In genomic region chr18:46555724-46556123, GRCh38 we compare ENCODE assay signal across 9 cellular contexts.
DNase-seq lines count a peak whose midpoint lies in the region; ATAC-seq and TF ChIP-seq lines count a peak whose summit lies in the region.
"Had no signal": no experiment of that assay in that cellular context is flagged by ENCODE, and none has a peak within 500 bp of the region (broad histone marks: within the 10 kb centered on the region; RNA-seq: fewer than 3 reads in every experiment).

No MANE protein-coding gene starts in this region.

- no peak overlapping the region for H3K4me3 Mint-ChIP-seq in activated CD8-positive, alpha-beta T cell treated with anti-CD3 and anti-CD28 coated beads, Interleukin-2, amount 10 ng/mL, durations not matched to agents 7 days and 5 days
- H3K4me3 Mint-ChIP-seq: naive B cell had no signal

- H3K4me1 ChIP-seq in left lung = no peaks in the 10 kb centered on the region
- no peaks in the 10 kb centered on the region for H3K4me1 ChIP-seq in effector memory CD4-positive, alpha-beta T cell (ENCODE audit: control insufficient read depth, insufficient read depth, low read length, poor library complexity, severe bottlenecking)

- H3K27me3 ChIP-seq in left lung = no peaks in the 10 kb centered on the region
- no peaks in the 10 kb centered on the region for H3K27me3 ChIP-seq in effector memory CD4-positive, alpha-beta T cell (replicated peaks; ENCODE audit: control insufficient read depth, insufficient read depth, low read length, poor library complexity, severe bottlenecking)

- intact Hi-C loops in left lung (cut with DNase I) = loop anchor here in 1 of 2 donors (5.0 kb wide), 1 partner anchor 67 kb away; no protein-coding TSS in a partner anchor

- H3K9me3 ChIP-seq in left lung = peaks cover 0 to under 1% of the 10 kb centered on the region in 2 donors
- no peaks in the 10 kb centered on the region for H3K9me3 ChIP-seq in effector memory CD4-positive, alpha-beta T cell (ENCODE audit: control insufficient read depth, low read length)

- no peaks in the 10 kb centered on the region for H3K9me3 Mint-ChIP-seq in activated CD8-positive, alpha-beta T cell treated with anti-CD3 and anti-CD28 coated beads, Interleukin-2, amount 10 ng/mL, durations not matched to agents 7 days and 5 days (ENCODE audit: insufficient read depth)

- peak in 1 of 2 donors; percentile 37 for TF ChIP-seq CTCF in left lung (IDR thresholded peaks at IDR 0.05)

- POLR2A ChIA-PET in activated CD8-positive, alpha-beta T cell treated with anti-CD3 and anti-CD28 coated beads, Interleukin-2, amount 10 ng/mL, durations not matched to agents 7 days and 5 days (lab: Charles Lee) = no interaction called here

- peak; percentile 60 for DNase-seq in DMS 273 (lab: John Stamatoyannopoulos, UW; ENCODE audit: unreplicated experiment)
- no peak for DNase-seq in DMS 273 treated with DMSO at 0.1 percent for 48 hours (lab: John Stamatoyannopoulos, UW)
- DNase-seq in activated CD8-positive, alpha-beta T cell treated with anti-CD3 and anti-CD28 coated beads, Interleukin-2, amount 10 ng/mL, durations not matched to agents 7 days and 5 days = peak; percentile 22
- no peak for DNase-seq in left lung
- DNase-seq in effector memory CD4-positive, alpha-beta T cell = no peak
- no peak for DNase-seq in hepatic stellate cell (ENCODE audit: low spot score)
- DNase-seq: naive B cell had no signal

- CTCF ChIA-PET in activated CD8-positive, alpha-beta T cell treated with anti-CD3 and anti-CD28 coated beads, Interleukin-2, amount 10 ng/mL, durations not matched to agents 7 days and 5 days (lab: Charles Lee) = interaction anchor here (1.7 to 3.0 kb wide), 3 partner anchors 66 to 103 kb away, joined by 5 to 18 read pairs (median 12); no protein-coding TSS in a partner anchor

- H3K27ac ChIP-seq in left lung = no peak overlapping the region
- no peak overlapping the region for H3K27ac ChIP-seq in effector memory CD4-positive, alpha-beta T cell (ENCODE audit: insufficient read depth, low read length, poor library complexity, severe bottlenecking)

- no peaks in the 10 kb centered on the region for H3K36me3 Mint-ChIP-seq in activated CD8-positive, alpha-beta T cell treated with anti-CD3 and anti-CD28 coated beads, Interleukin-2, amount 10 ng/mL, durations not matched to agents 7 days and 5 days (ENCODE audit: low read depth)
- H3K36me3 Mint-ChIP-seq: naive B cell had no signal

- no peaks in the 10 kb centered on the region for H3K36me3 ChIP-seq in left lung
- H3K36me3 ChIP-seq in effector memory CD4-positive, alpha-beta T cell (ENCODE audit: control insufficient read depth, insufficient read depth, low read length) = no peaks in the 10 kb centered on the region

- ATAC-seq in HG02885 (IDR thresholded peaks at IDR 0.05; ENCODE audit: poor library complexity, unreplicated experiment) (peak; percentile 69), left lung (peak; percentile 25), GM21390 (IDR thresholded peaks at IDR 0.05; ENCODE audit: unreplicated experiment) (no peak)
- ATAC-seq in activated CD8-positive, alpha-beta T cell treated with anti-CD3 and anti-CD28 coated beads, Interleukin-2, amount 10 ng/mL, durations not matched to agents 7 days and 5 days = no peak

- no peak overlapping the region for H3K27ac Mint-ChIP-seq in activated CD8-positive, alpha-beta T cell treated with anti-CD3 and anti-CD28 coated beads, Interleukin-2, amount 10 ng/mL, durations not matched to agents 7 days and 5 days
- H3K27ac Mint-ChIP-seq: naive B cell had no signal

- no peaks in the 10 kb centered on the region for H3K4me1 Mint-ChIP-seq in activated CD8-positive, alpha-beta T cell treated with anti-CD3 and anti-CD28 coated beads, Interleukin-2, amount 10 ng/mL, durations not matched to agents 7 days and 5 days (ENCODE audit: low read depth)
- H3K4me1 Mint-ChIP-seq: naive B cell had no signal

- H3K4me3 ChIP-seq in left lung = no peak overlapping the region
- H3K4me3 ChIP-seq in effector memory CD4-positive, alpha-beta T cell (ENCODE audit: insufficient read depth, low read depth, low read length, poor library complexity, severe bottlenecking) = no peak overlapping the region

- H3K27me3 Mint-ChIP-seq in activated CD8-positive, alpha-beta T cell treated with anti-CD3 and anti-CD28 coated beads, Interleukin-2, amount 10 ng/mL, durations not matched to agents 7 days and 5 days (ENCODE audit: low read depth) = peaks cover 5% of the 10 kb centered on the region

Comparison
In these comparisons a context has a peak if more than half of its experiments do, and no peak if none do; other contexts are left out.
1. DNase-seq: peak in DMS 273 (single experiment) and activated CD8-positive, alpha-beta T cell treated with anti-CD3 and anti-CD28 coated beads, Interleukin-2, amount 10 ng/mL, durations not matched to agents 7 days and 5 days (single experiment); none in DMS 273 treated with DMSO at 0.1 percent for 48 hours (single experiment), left lung (0 of 2), effector memory CD4-positive, alpha-beta T cell (0 of 3) and hepatic stellate cell (single experiment).
2. ATAC-seq: peak in HG02885 (single experiment) and left lung (single experiment); none in activated CD8-positive, alpha-beta T cell treated with anti-CD3 and anti-CD28 coated beads, Interleukin-2, amount 10 ng/mL, durations not matched to agents 7 days and 5 days (single experiment) and GM21390 (single experiment).